8 cellular contexts compared by ENCODE assay signal in genomic region chr1:151720190-151720953, GRCh38. TPM values are rescaled to one million over a fixed set of nuclear protein-coding genes. Genes with fewer than 3 reads are reported as not detected.
A peak's percentile ranks its signal among the peaks of the same experiment; 100 is the strongest.
DNase-seq lines count a peak whose midpoint lies in the region; ATAC-seq and TF ChIP-seq lines count a peak whose summit lies in the region.

No MANE protein-coding gene starts in this region.

- H3K4me3 Mint-ChIP-seq in nephron = peak overlapping the region; percentile 62 to 74 (median 71)

- POLR2A ChIA-PET in HEK293T (lab: Yijun Ruan, JAX) = interaction anchor here (1.1 to 1.2 kb wide), 2 partner anchors 43 to 179 kb away, joined by 3 to 4 read pairs; partner anchors contain the start of gene MRPL9

- H3K27ac Mint-ChIP-seq in nephron = peak overlapping the region; percentile 4 to 64 (median 25)

- CTCF ChIA-PET in HEK293T (lab: Yijun Ruan, JAX) = no interaction called here

- H3K36me3 ChIP-seq in GM06990 (ENCODE audit: control insufficient read depth, insufficient read depth, low read length) = no peaks in the 10 kb centered on the region
- no peaks in the 10 kb centered on the region for H3K36me3 ChIP-seq in ectodermal cell (ENCODE audit: control insufficient read depth, insufficient read depth, low read length)

- WGBS in ectodermal cell, 2 experiments = 12 to 19% methylated on average over 5 of the region's 6 CpGs

- no peaks in the 10 kb centered on the region for H3K36me3 Mint-ChIP-seq in nephron (ENCODE audit: low read depth)

- peaks cover 48% of the 10 kb centered on the region for H3K4me1 ChIP-seq in ectodermal cell (ENCODE audit: control insufficient read depth, insufficient read depth, low read length)

- H3K27ac ChIP-seq in ectodermal cell (ENCODE audit: insufficient read depth, low read depth, low read length, poor library complexity, severe bottlenecking) = peak overlapping the region; percentile 8

- peaks cover 96% of the 10 kb centered on the region for H3K27me3 Mint-ChIP-seq in nephron (ENCODE audit: low read depth)

- peaks cover 34% of the 10 kb centered on the region for H3K4me1 Mint-ChIP-seq in nephron

- H3K27me3 ChIP-seq in GM06990 (replicated peaks; ENCODE audit: control insufficient read depth, insufficient read depth, low read length) (no peaks in the 10 kb centered on the region; the same call in none of the 2 replicates), ectodermal cell (ENCODE audit: control insufficient read depth, insufficient read depth, low read length, poor library complexity, severe bottlenecking) (peaks cover 58% of the 10 kb centered on the region)

- no peaks in the 10 kb centered on the region for H3K9me3 Mint-ChIP-seq in nephron

- in situ Hi-C loops in ACHN (cut with HindIII; ENCODE audit: low pct_ligation_motif_present, low pct_unique_long_range_greater_than_20kb, low sequenced_read_pairs) = no loop called here

- TF ChIP-seq CTCF in GM06990 (IDR thresholded peaks at IDR 0.05; ENCODE audit: insufficient read depth, low read length, poor library complexity, severe bottlenecking) (no peak), nephron (IDR thresholded peaks at IDR 0.05; ENCODE audit: unreplicated experiment in 3 of 3) (no peak)

- DNase-seq in GM06990 (ENCODE audit: extremely low read depth, insufficient read length) (no peak), NAMALWA (ENCODE audit: low spot score) (peak; percentile 40), HEK293T (ENCODE audit: extremely low spot score) (no peak), NCI-H1092 treated with DMSO at 0.1 percent for 48 hours (lab: John Stamatoyannopoulos, UW) (no peak), ACHN (no peak)

- no peaks in the 10 kb centered on the region for H3K9me3 ChIP-seq in ectodermal cell (ENCODE audit: control insufficient read depth, low read length)

- H3K4me3 ChIP-seq in GM06990 (replicated peaks; ENCODE audit: low read depth, low read length) (peak overlapping the region; percentile 47), ectodermal cell (ENCODE audit: insufficient read depth, low read depth, low read length) (no peak overlapping the region)

- no peak for ATAC-seq in GM19467 (IDR thresholded peaks at IDR 0.05; ENCODE audit: unreplicated experiment)

TF ChIP-seq in HEK293T, 16 proteins besides CTCF, POLR2A, EP300 and RAD21:
- TF ChIP-seq TARDBP (IDR thresholded peaks at IDR 0.05) (no peak), ZNF384 (IDR thresholded peaks at IDR 0.05) (no peak), ELF4 (IDR thresholded peaks at IDR 0.05) (no peak), BHLHE40 (IDR thresholded peaks at IDR 0.05; ENCODE audit: borderline replicate concordance) (no peak), PKNOX1 (IDR thresholded peaks at IDR 0.05) (no peak), ARNT (IDR thresholded peaks at IDR 0.05) (no peak), L3MBTL2 (conservative IDR thresholded peaks at IDR 0.05) (no peak), SUZ12 (IDR thresholded peaks at IDR 0.05) (no peak), CTBP1 (IDR thresholded peaks at IDR 0.05; ENCODE audit: borderline replicate concordance) (no peak), FOXM1 (IDR thresholded peaks at IDR 0.05; ENCODE audit: borderline replicate concordance) (no peak), LEF1 (IDR thresholded peaks at IDR 0.05; ENCODE audit: borderline replicate concordance) (no peak)

RNA-seq across cellular contexts. Expression of gene RIIAD1, which starts 0.9 kb away (rescaled TPM):
- polyA plus RNA-seq in ectodermal cell (2013, experiment 1 of 4) = 1.1 TPM
- polyA plus RNA-seq in ectodermal cell (2013, experiment 2 of 4) = not detected
- 0.64 TPM for polyA plus RNA-seq in ectodermal cell (2013, experiment 3 of 4)
- 2.8 TPM for polyA plus RNA-seq in ectodermal cell (2013, experiment 4 of 4)

RNA-seq across cellular contexts. Expression of gene CELF3, which starts 3.8 kb away (rescaled TPM):
- 6.0 TPM for polyA plus RNA-seq in ectodermal cell (2013, experiment 1 of 4)
- polyA plus RNA-seq in ectodermal cell (2013, experiment 2 of 4) = 4.6 TPM
- 7.5 TPM for polyA plus RNA-seq in ectodermal cell (2013, experiment 3 of 4)
- polyA plus RNA-seq in ectodermal cell (2013, experiment 4 of 4) = 9.6 TPM

RNA-seq across cellular contexts. Expression of gene MRPL9, which starts 42.9 kb away (rescaled TPM):
- 99.9 TPM for polyA plus RNA-seq in ectodermal cell (2013, experiment 1 of 4)
- 92.9 TPM for polyA plus RNA-seq in ectodermal cell (2013, experiment 2 of 4)
- polyA plus RNA-seq in ectodermal cell (2013, experiment 3 of 4) = 88.9 TPM
- 101 TPM for polyA plus RNA-seq in ectodermal cell (2013, experiment 4 of 4)
